In the genomic region with DNA sequence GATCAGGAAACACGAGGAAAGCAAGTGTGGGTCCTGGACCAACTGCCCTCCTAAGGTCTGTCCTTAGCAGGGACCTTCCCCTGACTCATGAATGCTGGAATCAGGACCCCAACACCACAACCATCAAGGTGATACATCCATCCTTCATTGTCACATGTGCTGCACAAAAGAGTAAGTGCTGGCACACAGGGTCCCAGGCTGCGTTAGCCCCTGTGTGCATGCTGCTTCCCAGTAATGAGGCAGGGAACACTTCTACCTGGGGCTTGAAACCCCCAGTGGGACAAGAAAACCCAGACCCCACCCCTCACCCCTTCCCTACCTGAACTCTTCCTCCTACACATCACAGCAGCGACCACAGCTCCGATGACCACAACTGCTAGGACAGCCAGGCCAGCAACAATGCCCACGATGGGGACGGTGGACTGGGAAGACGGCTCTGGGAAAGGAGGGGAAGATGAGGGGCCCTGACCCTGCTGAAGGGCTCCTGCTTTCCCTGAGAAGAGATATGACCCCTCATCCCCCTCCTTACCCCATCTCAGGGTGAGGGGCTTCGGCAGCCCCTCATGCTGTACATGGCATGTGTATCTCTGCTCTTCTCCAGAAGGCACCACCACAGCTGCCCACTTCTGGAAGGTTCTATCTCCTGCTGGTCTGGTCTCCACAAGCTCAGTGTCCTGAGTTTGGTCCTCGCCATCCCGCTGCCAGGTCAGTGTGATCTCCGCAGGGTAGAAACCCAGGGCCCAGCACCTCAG, we compare ENCODE assay signal across 10 cellular contexts. TPM values are rescaled to one million over a fixed set of nuclear protein-coding genes. Genes with fewer than 3 reads are reported as not detected.
A peak's percentile ranks its signal among the peaks of the same experiment; 100 is the strongest.
DNase-seq lines count a peak whose midpoint lies in the region; ATAC-seq and TF ChIP-seq lines count a peak whose summit lies in the region.
"Had no signal": no experiment of that assay in that cellular context is flagged by ENCODE, and none has a peak within 500 bp of the region (broad histone marks: within the 10 kb centered on the region; RNA-seq: fewer than 3 reads in every experiment).

No MANE protein-coding gene starts in this region.

- H3K36me3 ChIP-seq in SJSA1 = peaks cover 37% of the 10 kb centered on the region
- no peaks in the 10 kb centered on the region for H3K36me3 ChIP-seq in gastrocnemius medialis

- H3K4me3 Mint-ChIP-seq in endothelial cell (ENCODE audit: unreplicated experiment) = peak overlapping the region; percentile 84

- H3K36me3 Mint-ChIP-seq in endothelial cell (ENCODE audit: low read depth, unreplicated experiment) = peaks cover 20% of the 10 kb centered on the region

- no peaks in the 10 kb centered on the region for H3K9me3 Mint-ChIP-seq in endothelial cell (ENCODE audit: unreplicated experiment)

- peak overlapping the region; percentile 76 for H3K4me3 ChIP-seq in GM12864 (ENCODE audit: low read depth, low read length)
- H3K4me3 ChIP-seq in SJSA1 = peak overlapping the region; percentile 85
- peak overlapping the region; percentile 28 to 70 (median 50) for H3K4me3 ChIP-seq in gastrocnemius medialis

- H3K27me3 ChIP-seq in SJSA1 (replicated peaks) (no peaks in the 10 kb centered on the region), gastrocnemius medialis (peaks cover 0 to 10% (median 0%) of the 10 kb centered on the region in 3 donors)

- no peak overlapping the region for H3K27ac ChIP-seq in SJSA1
- H3K27ac ChIP-seq in gastrocnemius medialis = peak overlapping the region in 1 of 4 donors; percentile 72

- in situ Hi-C loops in gastrocnemius medialis (cut with MboI; ENCODE audit: low sequenced_read_pairs in 4 of 4) = loop anchor here in 2 of 4 donors (5.0 to 10.0 kb wide), 2 partner anchors 80 to 88 kb away; a partner anchor contains a TSS

- TF ChIP-seq CTCF in GM12864 (IDR thresholded peaks at IDR 0.05; ENCODE audit: low read depth, low read length, missing control alignments) (no peak), endothelial cell (IDR thresholded peaks at IDR 0.05; ENCODE audit: unreplicated experiment) (no peak), gastrocnemius medialis (IDR thresholded peaks at IDR 0.05 in 4 of 5, conservative IDR thresholded peaks at IDR 0.05 in 1 of 5) (no peak)

- TF ChIP-seq POLR2A in gastrocnemius medialis (IDR thresholded peaks at IDR 0.05) = no peak

- DNase-seq in GM12864 (ENCODE audit: low read depth) (no peak), SJSA1 (ENCODE audit: low read depth in 1 of 2, low spot score in 2 of 2) (no peak), endothelial cell (ENCODE audit: low spot score) (no peak), gastrocnemius medialis (no peak), NCI-H128 (lab: John Stamatoyannopoulos, UW; ENCODE audit: unreplicated experiment) (no peak)
- DNase-seq: amygdala, NCI-H748 treated with DMSO at 0.1 percent for 48 hours had no signal

- peaks cover 15% of the 10 kb centered on the region for H3K4me1 ChIP-seq in SJSA1 (replicated peaks)
- no peaks in the 10 kb centered on the region for H3K4me1 ChIP-seq in gastrocnemius medialis

- H3K27me3 Mint-ChIP-seq in endothelial cell (ENCODE audit: unreplicated experiment) = peaks cover 2% of the 10 kb centered on the region

- no peak for ATAC-seq in gastrocnemius medialis
- ATAC-seq in GM21367 (IDR thresholded peaks at IDR 0.05; ENCODE audit: unreplicated experiment) = no peak
- ATAC-seq in GM19035 (IDR thresholded peaks at IDR 0.05; ENCODE audit: unreplicated experiment) = no peak
- no peak for ATAC-seq in GM21528 (IDR thresholded peaks at IDR 0.05; ENCODE audit: low FRiP score, unreplicated experiment)

- H3K27ac Mint-ChIP-seq in endothelial cell (ENCODE audit: unreplicated experiment) = peak overlapping the region; percentile 36

- peaks cover 9% of the 10 kb centered on the region for H3K4me1 Mint-ChIP-seq in endothelial cell (ENCODE audit: unreplicated experiment)

- intact Hi-C loops in gastrocnemius medialis (cut with DNase I; ENCODE audit: low total_unique reads) = no loop called here

- H3K9me3 ChIP-seq in SJSA1 (replicated peaks) (no peaks in the 10 kb centered on the region), gastrocnemius medialis (no peaks in the 10 kb centered on the region)

RNA-seq across cellular contexts. Expression of a gene that starts 2.0 kb away (rescaled TPM):
- 3,537 and 4,578 TPM in 2 replicates for total RNA-seq in SJSA1 (2014; rRNA removed; shearing (Covaris generic))
- total RNA-seq in endothelial cell (ENCODE audit: unreplicated experiment) = 301 TPM
- 100 to 1,000 TPM; 182 to 300 (median 192) TPM for total RNA-seq in gastrocnemius medialis

RNA-seq across cellular contexts. Expression of a gene that starts 48.4 kb away (rescaled TPM):
- 36.1 and 41.7 TPM in 2 replicates for total RNA-seq in SJSA1 (2014; rRNA removed; shearing (Covaris generic))
- total RNA-seq in endothelial cell (ENCODE audit: unreplicated experiment) (16.6 TPM), gastrocnemius medialis (1 to 10 TPM in 3 of 4 donors, under 1 TPM in 1; 0.17 to 7.8 (median 5.0) TPM)

Comparison
In these comparisons a context has a peak if more than half of its experiments do, and no peak if none do; other contexts are left out.
1. RNA of a gene that starts 2.0 kb away (total RNA-seq): 3,537 to 4,578 TPM in SJSA1; 301 TPM in endothelial cell (single experiment) and 182 to 300 TPM in gastrocnemius medialis; every median in the first group is over 10 times any median in the second.
2. Peak in every context shown above with its lines, with median percentiles within 50 percentile points of each other: H3K4me3 ChIP-seq.